Comparison of ENCODE assay signal across 12 cellular contexts in genomic region chr4:158896459-158897238, GRCh38.
A peak's percentile ranks its signal among the peaks of the same experiment; 100 is the strongest.
DNase-seq lines count a peak whose midpoint lies in the region; FAIRE-seq and TF ChIP-seq lines count a peak whose summit lies in the region.
"Had no signal": no experiment of that assay in that cellular context is flagged by ENCODE, and none has a peak within 500 bp of the region (broad histone marks: within the 10 kb centered on the region; RNA-seq: fewer than 3 reads in every experiment).

No MANE protein-coding gene starts in this region.

- intact Hi-C loops in A673 (cut with micrococcal nuclease; ENCODE audit: unreplicated experiment) = no loop called here

- H3K27me3 Mint-ChIP-seq in nephron (ENCODE audit: low read depth) = no peaks in the 10 kb centered on the region

- FAIRE-seq in small intestine (lab: Jason Lieb, UNC) = no peak

- H3K27ac ChIP-seq in A673 (ENCODE audit: low read depth, low read length, poor library complexity, severe bottlenecking) = no peak overlapping the region
- H3K27ac ChIP-seq in OCI-LY3 (ENCODE audit: low read length) = no peak overlapping the region
- H3K27ac ChIP-seq in small intestine (ENCODE audit: low read depth in 1 of 2, low read length in 1 of 2) = no peak overlapping the region

- no peaks in the 10 kb centered on the region for H3K79me2 ChIP-seq in OCI-LY3 (ENCODE audit: low read length)

- H3K4me3 ChIP-seq in A673 (ENCODE audit: low read depth, low read length, poor library complexity, severe bottlenecking) (no peak overlapping the region), OCI-LY3 (ENCODE audit: low read length) (no peak overlapping the region), small intestine (ENCODE audit: low read depth in 1 of 2, low read length in 2 of 2) (no peak overlapping the region)
- H3K4me3 ChIP-seq: transverse colon had no signal

- H3K4me1 ChIP-seq in A673 (ENCODE audit: insufficient read depth, low read length, poor library complexity, severe bottlenecking) = peaks cover 9% of the 10 kb centered on the region
- no peaks in the 10 kb centered on the region for H3K4me1 ChIP-seq in OCI-LY3 (ENCODE audit: low read length)
- H3K4me1 ChIP-seq in small intestine (ENCODE audit: control insufficient read depth in 2 of 2, insufficient read depth in 1 of 2, low read depth in 1 of 2, low read length in 1 of 2) = no peaks in the 10 kb centered on the region

- CTCF ChIA-PET in A673 (lab: Charles Lee) = no interaction called here

- H3K4me1 Mint-ChIP-seq in nephron = peaks cover 9% of the 10 kb centered on the region

- no peaks in the 10 kb centered on the region for H3K27me3 ChIP-seq in A673 (replicated peaks; ENCODE audit: insufficient read depth, low read depth, low read length, poor library complexity)
- 0 out of 2 replicates have a peak, but pooled peaks cover 13% of the 10 kb centered on the region for H3K27me3 ChIP-seq in OCI-LY3 (ENCODE audit: low read depth, low read length)
- H3K27me3 ChIP-seq in small intestine (ENCODE audit: control insufficient read depth in 2 of 2, insufficient read depth in 2 of 2, low read length in 2 of 2) = no peaks in the 10 kb centered on the region
- H3K27me3 ChIP-seq: transverse colon had no signal

- H3K9me3 ChIP-seq in A673 (ENCODE audit: low read depth, low read length, poor library complexity, severe bottlenecking) (no peaks in the 10 kb centered on the region), OCI-LY3 (ENCODE audit: insufficient read depth, low read length) (no peaks in the 10 kb centered on the region), small intestine (ENCODE audit: control insufficient read depth, low read depth) (no peaks in the 10 kb centered on the region)
- H3K9me3 ChIP-seq: transverse colon had no signal

- H4K20me1 ChIP-seq in OCI-LY3 (ENCODE audit: insufficient read depth, low read length) = no peaks in the 10 kb centered on the region

- peaks cover 31% of the 10 kb centered on the region for H3K9me3 Mint-ChIP-seq in nephron

- H3K36me3 ChIP-seq in A673 (ENCODE audit: insufficient read depth, low read length, poor library complexity, severe bottlenecking) (no peaks in the 10 kb centered on the region), OCI-LY3 (replicated peaks; ENCODE audit: low read depth, low read length) (no peaks in the 10 kb centered on the region), small intestine (ENCODE audit: control insufficient read depth in 2 of 2, insufficient read depth in 2 of 2, low read length in 2 of 2) (no peaks in the 10 kb centered on the region)

- POLR2A ChIA-PET in A673 (lab: Charles Lee; ENCODE audit: low non-redundant PET) = no interaction called here

- peak overlapping the region; percentile 33 to 58 (median 38) for H3K27ac Mint-ChIP-seq in nephron

- TF ChIP-seq CTCF in A673 (conservative IDR thresholded peaks at IDR 0.05; ENCODE audit: low read depth, low read length) (no peak), OCI-LY3 (IDR thresholded peaks at IDR 0.05; ENCODE audit: low read depth, low read length) (0 out of 2 replicates have a peak, but pooled peaks have one; percentile 0), nephron (IDR thresholded peaks at IDR 0.05; ENCODE audit: unreplicated experiment in 3 of 3) (no peak)

- H3K4me2 ChIP-seq in OCI-LY3 (ENCODE audit: low read length) = no peak overlapping the region

- peaks cover 65% of the 10 kb centered on the region for H3K36me3 Mint-ChIP-seq in nephron (ENCODE audit: low read depth)

- no peak overlapping the region for H3K4me3 Mint-ChIP-seq in nephron

- no peak overlapping the region for H2AFZ ChIP-seq in OCI-LY3 (ENCODE audit: low read depth, low read length)

- BruUV-seq in A673 (replicated peaks; lab: Mats Ljungman, UMichigan) = no TSS peak

- WGBS in small intestine, 3 donors = 73 to 90% (median 85%) methylated on average over 14 of the region's 14 CpGs

- H3K9ac ChIP-seq in OCI-LY3 (ENCODE audit: low read length) = no peak overlapping the region

- DNase-seq in A673 (ENCODE audit: low spot score) (peak; percentile 56), dermis blood vessel endothelial cell (peak; percentile 52), AG20443 (ENCODE audit: low spot score) (no peak), small intestine (no peak)
- no peak for DNase-seq in effector CD4-positive, alpha-beta T cell
- DNase-seq in activated CD8-positive, alpha-beta memory T cell treated with anti-CD3 and anti-CD28 coated beads for 24 hours = no peak
- DNase-seq: activated naive CD4-positive, alpha-beta T cell treated with anti-CD3 and anti-CD28 coated beads, Interleukin-2, amount 50 U/mL, for 16 hours; stimulated activated CD4-positive, alpha-beta T cell treated with anti-CD3 and anti-CD28 coated beads, Interleukin-2, amount 100 ng/mL, for 24 hours; stimulated activated CD8-positive, alpha-beta memory T cell treated with anti-CD3 and anti-CD28 coated beads, Interleukin-4, amount 100 ng/mL, for 48 hours had no signal

Comparison
In these comparisons a context has a peak if more than half of its experiments do, and no peak if none do; other contexts are left out.
1. DNase-seq: peak in A673 (single experiment) and dermis blood vessel endothelial cell (single experiment); none in AG20443 (single experiment), small intestine (single experiment), effector CD4-positive, alpha-beta T cell (single experiment) and activated CD8-positive, alpha-beta memory T cell treated with anti-CD3 and anti-CD28 coated beads for 24 hours (single experiment).